In genomic region chr15:90994417-90995311, GRCh38 we compare ENCODE assay signal across 8 cellular contexts. TPM values are rescaled to one million over a fixed set of nuclear protein-coding genes. Genes with fewer than 3 reads are reported as not detected.
DNase-seq lines count a peak whose midpoint lies in the region; ATAC-seq and TF ChIP-seq lines count a peak whose summit lies in the region.

A gene with protein sequence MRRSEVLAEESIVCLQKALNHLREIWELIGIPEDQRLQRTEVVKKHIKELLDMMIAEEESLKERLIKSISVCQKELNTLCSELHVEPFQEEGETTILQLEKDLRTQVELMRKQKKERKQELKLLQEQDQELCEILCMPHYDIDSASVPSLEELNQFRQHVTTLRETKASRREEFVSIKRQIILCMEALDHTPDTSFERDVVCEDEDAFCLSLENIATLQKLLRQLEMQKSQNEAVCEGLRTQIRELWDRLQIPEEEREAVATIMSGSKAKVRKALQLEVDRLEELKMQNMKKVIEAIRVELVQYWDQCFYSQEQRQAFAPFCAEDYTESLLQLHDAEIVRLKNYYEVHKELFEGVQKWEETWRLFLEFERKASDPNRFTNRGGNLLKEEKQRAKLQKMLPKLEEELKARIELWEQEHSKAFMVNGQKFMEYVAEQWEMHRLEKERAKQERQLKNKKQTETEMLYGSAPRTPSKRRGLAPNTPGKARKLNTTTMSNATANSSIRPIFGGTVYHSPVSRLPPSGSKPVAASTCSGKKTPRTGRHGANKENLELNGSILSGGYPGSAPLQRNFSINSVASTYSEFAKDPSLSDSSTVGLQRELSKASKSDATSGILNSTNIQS (minus strand): TSS chr15:90994535. CDS start chr15:90994417, 118 bp downstream.

- no peak within 1 kb of the TSS for H4K5ac ChIP-seq in H9 (ENCODE audit: insufficient read length, low read depth, low read length)

- peaks cover 3% of the 10 kb centered on the region; the same call in 1 of the 2 replicates for H3K27me3 Mint-ChIP-seq in H9 (ENCODE audit: low read depth)
- H3K27me3 Mint-ChIP-seq in nephron progenitor cell (ENCODE audit: low read depth, poor library complexity), result peaks cover 3% of the 10 kb centered on the region
- no peaks in the 10 kb centered on the region for H3K27me3 Mint-ChIP-seq in stimulated activated naive CD8-positive, alpha-beta T cell treated with anti-CD3 and anti-CD28 coated beads, Interleukin-15, amount 100 ng/mL, for 72 hours

- no peak within 1 kb of the TSS for H2BK15ac ChIP-seq in H9 (ENCODE audit: low read depth, low read length)

- no peak within 1 kb of the TSS for H3T11ph ChIP-seq in H9 (ENCODE audit: low read length)

- H2BK5ac ChIP-seq in H9 (ENCODE audit: insufficient read length, low read length), result no peak within 1 kb of the TSS

- H3K4me3 ChIP-seq in MG63 (peak within 1 kb of the TSS; percentile 94), fibroblast of the aortic adventitia (ENCODE audit: low read depth, low read length) (peak within 1 kb of the TSS; percentile 94)

- H3K4me1 Mint-ChIP-seq in H9 (peaks cover 16 to 26% of the 10 kb centered on the region in 2 experiments), nephron progenitor cell (peaks cover 35% of the 10 kb centered on the region)
- peaks cover 28% of the 10 kb centered on the region for H3K4me1 Mint-ChIP-seq in stimulated activated naive CD8-positive, alpha-beta T cell treated with anti-CD3 and anti-CD28 coated beads, Interleukin-15, amount 100 ng/mL, for 72 hours

- peak; percentile 99 for ATAC-seq in stimulated activated naive CD8-positive, alpha-beta T cell treated with anti-CD3 and anti-CD28 coated beads, Interleukin-15, amount 100 ng/mL, for 72 hours

- DNase-seq in ELR (ENCODE audit: low read depth) (peak; percentile 98), H9 (peak; percentile 99), MG63 (peak; percentile 99), SHP77 treated with DMSO at 0.1 percent for 48 hours (lab: John Stamatoyannopoulos, UW) (peak; percentile 94), fibroblast of the aortic adventitia (ENCODE audit: low read depth) (peak; percentile 96), nephron progenitor cell (peak; percentile 99)
- DNase-seq in activated effector memory CD4-positive, alpha-beta T cell treated with anti-CD3 and anti-CD28 coated beads, Interleukin-2, amount 50 U/mL, for 16 hours, result peak; percentile 99
- DNase-seq in stimulated activated naive CD8-positive, alpha-beta T cell treated with anti-CD3 and anti-CD28 coated beads, Interleukin-15, amount 100 ng/mL, for 72 hours, result peak; percentile 96 to 98

- H3K4ac ChIP-seq in H9 (ENCODE audit: low read depth, low read length), result no peak within 1 kb of the TSS; the same call in 1 of the 2 replicates

- peak within 1 kb of the TSS; percentile 92 for H3K14ac ChIP-seq in H9 (ENCODE audit: insufficient read depth, low read length)

- H4K91ac ChIP-seq in H9 (ENCODE audit: insufficient read length, low read depth, low read length), result no peak within 1 kb of the TSS

- H3K9me3 ChIP-seq in H9 (ENCODE audit: control insufficient read depth, low read depth, low read length) (no peaks in the 10 kb centered on the region), MG63 (no peaks in the 10 kb centered on the region)

- no peak within 1 kb of the TSS for H3K23ac ChIP-seq in H9 (ENCODE audit: insufficient read length, low read depth, low read length)

- no peaks in the 10 kb centered on the region for H4K20me1 ChIP-seq in H9 (ENCODE audit: control insufficient read depth, insufficient read depth, insufficient read length)

- peaks cover 33% of the 10 kb centered on the region for H3K36me3 ChIP-seq in MG63

- no peaks in the 10 kb centered on the region for H3K4me1 ChIP-seq in H9 (ENCODE audit: insufficient read depth, low read length)

- H3K27ac Mint-ChIP-seq in H9, result peak within 1 kb of the TSS; percentile 98 to 100 (median 100)
- peak within 1 kb of the TSS; percentile 99 for H3K27ac Mint-ChIP-seq in nephron progenitor cell
- H3K27ac Mint-ChIP-seq in stimulated activated naive CD8-positive, alpha-beta T cell treated with anti-CD3 and anti-CD28 coated beads, Interleukin-15, amount 100 ng/mL, for 72 hours, result peak within 1 kb of the TSS; percentile 100

- H2AK5ac ChIP-seq in H9 (ENCODE audit: insufficient read length, low read length), result no peak within 1 kb of the TSS

- H4K8ac ChIP-seq in H9 (replicated peaks; ENCODE audit: insufficient read length, low read depth, low read length), result no peak within 1 kb of the TSS

- H3K36me3 Mint-ChIP-seq in H9 (ENCODE audit: insufficient read depth in 1 of 3, low read depth in 3 of 3) (peaks cover 10 to 31% (median 30%) of the 10 kb centered on the region in 3 experiments; a peak in 6 of 7 replicates), nephron progenitor cell (ENCODE audit: low read depth) (peaks cover 25% of the 10 kb centered on the region)

- peaks cover 28% of the 10 kb centered on the region; the same call in 1 of the 2 replicates for H3K79me2 ChIP-seq in H9 (ENCODE audit: insufficient read depth, low read length)

- no peak within 1 kb of the TSS for H2BK120ac ChIP-seq in H9 (ENCODE audit: low read depth, low read length, poor library complexity, severe bottlenecking)

- no CpG with 5 or more reads among the region's 75 CpGs for WGBS in H9 (ENCODE audit: extremely low coverage, insufficient read length, low lambda C conversion rate)

- H3K27ac ChIP-seq in H9 (ENCODE audit: insufficient read length, low read depth, low read length), result peak within 1 kb of the TSS; percentile 94

- H3K4me3 Mint-ChIP-seq in H9 (peak within 1 kb of the TSS; percentile 99 to 100), nephron progenitor cell (peak within 1 kb of the TSS; percentile 100)
- H3K4me3 Mint-ChIP-seq in stimulated activated naive CD8-positive, alpha-beta T cell treated with anti-CD3 and anti-CD28 coated beads, Interleukin-15, amount 100 ng/mL, for 72 hours, result peak within 1 kb of the TSS; percentile 99 to 100

- H3K56ac ChIP-seq in H9 (ENCODE audit: insufficient read length, low read depth, low read length), result no peak within 1 kb of the TSS

- H3K27me3 ChIP-seq in H9 (ENCODE audit: insufficient read depth, low read length) (no peaks in the 10 kb centered on the region), MG63 (no peaks in the 10 kb centered on the region)

- no peak within 1 kb of the TSS for H2BK12ac ChIP-seq in H9 (ENCODE audit: insufficient read length, low read depth, low read length)

- TF ChIP-seq CTCF in H9 (conservative IDR thresholded peaks at IDR 0.05) (no peak), fibroblast of the aortic adventitia (IDR thresholded peaks at IDR 0.05; ENCODE audit: insufficient read depth, low read length) (no peak), nephron progenitor cell (IDR thresholded peaks at IDR 0.05) (no peak)

- H2BK20ac ChIP-seq in H9 (ENCODE audit: low read depth, low read length, poor library complexity, severe bottlenecking), result no peak within 1 kb of the TSS

- H3K9ac ChIP-seq in H9 (ENCODE audit: extremely low read depth, insufficient read length, low read length), result peak within 1 kb of the TSS; percentile 94

- peak within 1 kb of the TSS; percentile 88 for H3K4me2 ChIP-seq in H9 (ENCODE audit: insufficient read depth, insufficient read length, low read length)

- H3K23me2 ChIP-seq in H9 (ENCODE audit: insufficient read length, low read depth, low read length, poor library complexity, severe bottlenecking), result peaks cover 3% of the 10 kb centered on the region

- peak within 1 kb of the TSS; percentile 87 for H3K18ac ChIP-seq in H9 (ENCODE audit: insufficient read length, low read depth, low read length)

- H3K79me1 ChIP-seq in H9 (ENCODE audit: insufficient read depth, low read depth, low read length, poor library complexity, severe bottlenecking), result peaks cover 3% of the 10 kb centered on the region

- no peak within 1 kb of the TSS for H2AFZ ChIP-seq in H9 (ENCODE audit: low read length)

- H3K9me3 Mint-ChIP-seq in H9 (peaks cover 0 to 2% of the 10 kb centered on the region in 2 experiments; a peak in 2 of 5 replicates), nephron progenitor cell (no peaks in the 10 kb centered on the region)
- no peaks in the 10 kb centered on the region for H3K9me3 Mint-ChIP-seq in stimulated activated naive CD8-positive, alpha-beta T cell treated with anti-CD3 and anti-CD28 coated beads, Interleukin-15, amount 100 ng/mL, for 72 hours

RNA-seq across cellular contexts. Expression of the gene that starts here (rescaled TPM):
- total RNA-seq in H9 (2021) (70.5 and 75.7 TPM in 2 replicates), fibroblast of the aortic adventitia (ENCODE audit: low replicate concordance) (10.7 and 109 TPM in 2 replicates)
- 231 and 268 TPM in 2 replicates for total RNA-seq in MG63 (2014; rRNA removed; shearing (Covaris generic); ENCODE audit: low replicate concordance)

Comparison
In these comparisons a context has a peak if more than half of its experiments do, and no peak if none do; other contexts are left out.
1. Peak in every context shown above with its lines: DNase-seq, ATAC-seq, H3K4me3 ChIP-seq and H3K27ac ChIP-seq.